Comparison of ENCODE assay signal across 18 cellular contexts in the genomic region with DNA sequence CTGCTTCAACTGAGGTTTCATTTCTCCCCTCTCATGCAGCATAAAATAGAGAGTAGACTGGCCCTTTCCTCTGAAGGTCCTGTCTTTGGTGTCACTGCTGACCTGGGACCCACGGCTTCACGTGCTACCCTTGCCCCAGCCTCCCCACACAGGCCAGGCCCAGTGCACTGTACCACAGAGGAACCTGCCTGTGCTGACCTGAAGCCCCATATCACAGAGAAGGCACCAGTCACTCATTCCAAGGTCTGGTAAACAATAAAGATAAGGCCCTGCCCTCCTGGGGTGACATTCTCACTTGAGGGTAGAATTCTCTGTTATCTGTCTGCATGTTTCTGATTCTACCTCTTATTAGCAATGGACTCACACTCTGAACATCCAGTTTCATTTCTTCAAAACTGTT. TPM values are rescaled to one million over a fixed set of nuclear protein-coding genes. Genes with fewer than 3 reads are reported as not detected.
A peak's percentile ranks its signal among the peaks of the same experiment; 100 is the strongest.
DNase-seq lines count a peak whose midpoint lies in the region; ATAC-seq and TF ChIP-seq lines count a peak whose summit lies in the region.
"Had no signal": no experiment of that assay in that cellular context is flagged by ENCODE, and none has a peak within 500 bp of the region (broad histone marks: within the 10 kb centered on the region; RNA-seq: fewer than 3 reads in every experiment).

No MANE protein-coding gene starts in this region.

- no peak overlapping the region; the same call in 1 of the 2 replicates for H2AFZ ChIP-seq in OCI-LY3 (ENCODE audit: low read depth, low read length)
- H2AFZ ChIP-seq: parathyroid adenoma had no signal

- no peaks in the 10 kb centered on the region for H3K27me3 Mint-ChIP-seq in neural crest cell (ENCODE audit: low read depth)
- H3K27me3 Mint-ChIP-seq: activated T-helper 17 cell treated with anti-CD3 and anti-CD28 coated beads, Interleukin-2, amount 50 U/mL, for 72 hours; CD4-positive, CD25-positive, alpha-beta regulatory T cell had no signal

- DNase-seq in neural crest cell (ENCODE audit: low read depth, low spot score) (no peak), tibial nerve (ENCODE audit: low spot score in 2 of 2) (no peak), MV-4-11 (lab: John Stamatoyannopoulos, UW) (no peak), AML-193 (lab: John Stamatoyannopoulos, UW) (no peak)
- DNase-seq in activated effector memory CD4-positive, alpha-beta T cell treated with anti-CD3 and anti-CD28 coated beads, Interleukin-2, amount 50 U/mL, for 16 hours = no peak
- DNase-seq: amniotic stem cell; CD4-positive, CD25-positive, alpha-beta regulatory T cell; DND-41; MG63; NCI-H2029 treated with DMSO at 0.1 percent for 48 hours; stimulated activated CD4-positive, alpha-beta T cell treated with anti-CD3 and anti-CD28 coated beads, Interleukin-15, amount 100 ng/mL, for 24 hours; substantia nigra; SW 1271 had no signal

- TF ChIP-seq EP300 in gastroesophageal sphincter (IDR thresholded peaks at IDR 0.05) (no peak), tibial nerve (IDR thresholded peaks at IDR 0.05) (no peak)

- H3K36me3 Mint-ChIP-seq in neural crest cell (ENCODE audit: low read depth) = peaks cover 6% of the 10 kb centered on the region
- H3K36me3 Mint-ChIP-seq: CD4-positive, CD25-positive, alpha-beta regulatory T cell had no signal

- H3K4me2 ChIP-seq in OCI-LY3 (ENCODE audit: low read length) = peak overlapping the region; percentile 58

- H3K27me3 ChIP-seq in OCI-LY3 (ENCODE audit: low read depth, low read length) (no peaks in the 10 kb centered on the region), gastroesophageal sphincter (no peaks in the 10 kb centered on the region), tibial nerve (no peaks in the 10 kb centered on the region)
- H3K27me3 ChIP-seq: MG63 had no signal

- H3K79me2 ChIP-seq in OCI-LY3 (ENCODE audit: low read length) = no peaks in the 10 kb centered on the region
- H3K79me2 ChIP-seq: parathyroid adenoma had no signal

- H3K27ac ChIP-seq in OCI-LY3 (ENCODE audit: low read length) = peak overlapping the region; percentile 81
- H3K27ac ChIP-seq in gastroesophageal sphincter = peak overlapping the region; percentile 86 to 96 (median 90)
- peak overlapping the region in 3 of 4 donors; percentile 63 to 76 (median 73) for H3K27ac ChIP-seq in tibial nerve
- H3K27ac ChIP-seq: parathyroid adenoma had no signal

- H3K27ac Mint-ChIP-seq in neural crest cell (ENCODE audit: unreplicated experiment) = peak overlapping the region; percentile 85
- H3K27ac Mint-ChIP-seq: activated T-helper 17 cell treated with anti-CD3 and anti-CD28 coated beads, Interleukin-2, amount 50 U/mL, for 72 hours; CD4-positive, CD25-positive, alpha-beta regulatory T cell; mesothelial cell of epicardium had no signal

- H3K36me3 ChIP-seq in OCI-LY3 (replicated peaks; ENCODE audit: low read depth, low read length) = no peaks in the 10 kb centered on the region
- peaks cover 0 to 26% of the 10 kb centered on the region in 2 donors for H3K36me3 ChIP-seq in gastroesophageal sphincter
- peaks cover 0 to 26% (median 0%) of the 10 kb centered on the region in 3 donors for H3K36me3 ChIP-seq in tibial nerve

- no peak overlapping the region for H3K4me3 ChIP-seq in OCI-LY3 (ENCODE audit: low read length)
- no peak overlapping the region for H3K4me3 ChIP-seq in gastroesophageal sphincter
- no peak overlapping the region for H3K4me3 ChIP-seq in tibial nerve
- H3K4me3 ChIP-seq: MG63 had no signal

- no peak overlapping the region for H3K4me3 Mint-ChIP-seq in neural crest cell
- H3K4me3 Mint-ChIP-seq: activated T-helper 17 cell treated with anti-CD3 and anti-CD28 coated beads, Interleukin-2, amount 50 U/mL, for 72 hours; CD4-positive, CD25-positive, alpha-beta regulatory T cell; mesothelial cell of epicardium had no signal

- ATAC-seq in gastroesophageal sphincter = no peak
- ATAC-seq: activated T-helper 17 cell treated with anti-CD3 and anti-CD28 coated beads, Interleukin-2, amount 50 U/mL, for 72 hours had no signal

- peak overlapping the region; percentile 31; the same call in 1 of the 2 replicates for H3K9ac ChIP-seq in OCI-LY3 (ENCODE audit: low read length)
- H3K9ac ChIP-seq: parathyroid adenoma had no signal

- H3K9me3 ChIP-seq in OCI-LY3 (ENCODE audit: insufficient read depth, low read length) (no peaks in the 10 kb centered on the region), gastroesophageal sphincter (no peaks in the 10 kb centered on the region), tibial nerve (no peaks in the 10 kb centered on the region)
- H3K9me3 ChIP-seq: MG63 had no signal

- no peaks in the 10 kb centered on the region for H3K9me3 Mint-ChIP-seq in neural crest cell
- H3K9me3 Mint-ChIP-seq: activated T-helper 17 cell treated with anti-CD3 and anti-CD28 coated beads, Interleukin-2, amount 50 U/mL, for 72 hours; CD4-positive, CD25-positive, alpha-beta regulatory T cell; mesothelial cell of epicardium had no signal

- no peak for TF ChIP-seq CTCF in OCI-LY3 (IDR thresholded peaks at IDR 0.05; ENCODE audit: low read depth, low read length)
- TF ChIP-seq CTCF in gastroesophageal sphincter (IDR thresholded peaks at IDR 0.05) = no peak
- no peak for TF ChIP-seq CTCF in neural crest cell (conservative IDR thresholded peaks at IDR 0.05)
- no peak for TF ChIP-seq CTCF in tibial nerve (IDR thresholded peaks at IDR 0.05)

- H3K4me1 ChIP-seq in OCI-LY3 (ENCODE audit: low read length) (peaks cover 49% of the 10 kb centered on the region), gastroesophageal sphincter (peaks cover 16 to 85% (median 24%) of the 10 kb centered on the region in 3 donors), tibial nerve (peaks cover 0 to 36% (median 25%) of the 10 kb centered on the region in 4 donors)
- H3K4me1 ChIP-seq: parathyroid adenoma had no signal

- no CpG with 5 or more reads among the region's 2 CpGs for WGBS in gastroesophageal sphincter (ENCODE audit: low coverage in 1 of 2), 2 donors
- WGBS in tibial nerve, 2 donors = 96 to 100% methylated on average over 2 of the region's 2 CpGs

- TF ChIP-seq POLR2A in gastroesophageal sphincter (IDR thresholded peaks at IDR 0.05) (no peak), tibial nerve (IDR thresholded peaks at IDR 0.05) (no peak)

- H3K4me1 Mint-ChIP-seq in neural crest cell = peaks cover 21% of the 10 kb centered on the region
- H3K4me1 Mint-ChIP-seq: activated T-helper 17 cell treated with anti-CD3 and anti-CD28 coated beads, Interleukin-2, amount 50 U/mL, for 72 hours; CD4-positive, CD25-positive, alpha-beta regulatory T cell had no signal

- H4K20me1 ChIP-seq in OCI-LY3 (ENCODE audit: insufficient read depth, low read length) = no peaks in the 10 kb centered on the region

RNA-seq across cellular contexts. Expression of a gene that starts 51.3 kb away (rescaled TPM):
- 1,000 to 10,000 TPM in 1 of 4 donors, 100 to 1,000 TPM in 3; 706 to 1,423 (median 903) TPM for total RNA-seq in gastroesophageal sphincter
- 711 and 720 TPM in 2 replicates for total RNA-seq in neural crest cell
- total RNA-seq in tibial nerve = 100 to 1,000 TPM; 800 to 945 (median 825) TPM

RNA-seq across cellular contexts. Expression of a gene that starts 51.4 kb away (rescaled TPM):
- total RNA-seq in gastroesophageal sphincter (10 to 100 TPM in 1 of 4 donors, 1 to 10 TPM in 3; 1.4 to 12.9 (median 3.1) TPM), neural crest cell (6.5 and 10.2 TPM in 2 replicates), tibial nerve (10 to 100 TPM in 3 of 4 donors, 1 to 10 TPM in 1; 7.1 to 26.5 (median 16.2) TPM)
